ENCODE assay signal across 8 cellular contexts in genomic region chr13:41456768-41457588, GRCh38. TPM values are rescaled to one million over a fixed set of nuclear protein-coding genes. Genes with fewer than 3 reads are reported as not detected.
DNase-seq lines count a peak whose midpoint lies in the region; ATAC-seq, FAIRE-seq and TF ChIP-seq lines count a peak whose summit lies in the region.

RGCC (plus strand) TSS chr13:41457550; CDS start chr13:41457708, 158 bp downstream.

- peak; percentile 64 for DNase-seq in D721Med (ENCODE audit: insufficient read length, low spot score)
- peak; percentile 96 for DNase-seq in activated CD4-positive, alpha-beta T cell treated with anti-CD3 and anti-CD28 coated beads for 1 hour
- DNase-seq in cerebellum (ENCODE audit: low spot score): peak; percentile 41
- DNase-seq in left colon: peak; percentile 69 to 80
- DNase-seq in stimulated activated CD4-positive, alpha-beta T cell treated with anti-CD3 and anti-CD28 coated beads, Interleukin-1b, Interleukin-23, amount 100 ng/mL, for 24 hours (ENCODE audit: low read depth in 4 of 4, low spot score in 1 of 4): peak; percentile 76 to 93 (median 88)
- no peak for DNase-seq in NCI-H2171 treated with DMSO at 0.1 percent for 48 hours (lab: John Stamatoyannopoulos, UW)

- peak; percentile 69 for ATAC-seq in GM21381 (IDR thresholded peaks at IDR 0.05; ENCODE audit: unreplicated experiment)
- ATAC-seq in left colon: peak; percentile 87

- TF ChIP-seq RAD21 in Ishikawa (IDR thresholded peaks at IDR 0.05; ENCODE audit: low read depth): no peak

- intact Hi-C loops in left colon (cut with DNase I, micrococcal nuclease): no loop called here

- FAIRE-seq in D721Med (lab: Jason Lieb, UNC): no peak

- TF ChIP-seq CTCF in D721Med (IDR thresholded peaks at IDR 0.05; ENCODE audit: insufficient read depth, missing control alignments): no peak

- no peak for TF ChIP-seq EP300 in Ishikawa (IDR thresholded peaks at IDR 0.05; ENCODE audit: borderline replicate concordance)

TF ChIP-seq in Ishikawa, 13 proteins besides CTCF, POLR2A, EP300 and RAD21:
- TF ChIP-seq FOXM1 (IDR thresholded peaks at IDR 0.05; ENCODE audit: borderline replicate concordance, low read depth): no peak
- peak; percentile 91 for TF ChIP-seq EGR1 (IDR thresholded peaks at IDR 0.05)
- no peak for TF ChIP-seq CEBPB (IDR thresholded peaks at IDR 0.05)
- TF ChIP-seq MAX (IDR thresholded peaks at IDR 0.05): peak; percentile 98
- no peak for TF ChIP-seq REST (IDR thresholded peaks at IDR 0.05; ENCODE audit: low read depth)
- TF ChIP-seq NFIC (IDR thresholded peaks at IDR 0.05): no peak
- TF ChIP-seq USF1 (IDR thresholded peaks at IDR 0.05): no peak
- TF ChIP-seq TAF1 (IDR thresholded peaks at IDR 0.05; ENCODE audit: low read depth): no peak
- peak; percentile 12; the same call in 1 of the 2 replicates for TF ChIP-seq TCF12 (IDR thresholded peaks at IDR 0.05; ENCODE audit: low read depth)
- TF ChIP-seq CREB1 (IDR thresholded peaks at IDR 0.05; ENCODE audit: low read depth): no peak

RNA-seq across cellular contexts. Expression of gene RGCC, which starts in this region (rescaled TPM):
- total RNA-seq in cerebellum (20.1 TPM), left colon (1 to 10 TPM; 5.7 to 6.4 TPM)
